Comparison of ENCODE assay signal across 14 cellular contexts in genomic region chr1:22754106-22754768, GRCh38. TPM values are rescaled to one million over a fixed set of nuclear protein-coding genes. Genes with fewer than 3 reads are reported as not detected.
DNase-seq lines count a peak whose midpoint lies in the region; ATAC-seq, FAIRE-seq and TF ChIP-seq lines count a peak whose summit lies in the region.
"Had no signal": no experiment of that assay in that cellular context is flagged by ENCODE, and none has a peak within 500 bp of the region (broad histone marks: within the 10 kb centered on the region; RNA-seq: fewer than 3 reads in every experiment).

No MANE protein-coding gene starts in this region.

- no peak overlapping the region for H3K4me3 Mint-ChIP-seq in naive thymus-derived CD4-positive, alpha-beta T cell
- H3K4me3 Mint-ChIP-seq: activated B cell treated with CpG ODN at 0.5 μM for 24 hours; activated T-helper 1 cell treated with anti-CD3 and anti-CD28 coated beads, Interleukin-12 subunit alpha, Interleukin-12 subunit beta, Interleukin-2, Interleukin-4 antibody, amounts not matched to agents 30 ng/mL and 10 ng/mL and 1 ng/mL, durations not matched to agents 14 hours and 24 hours and 36 hours had no signal

- FAIRE-seq in endothelial cell of umbilical vein (lab: Jason Lieb, UNC) (peak; percentile 93), HepG2 (lab: Jason Lieb, UNC) (no peak)

- no peaks in the 10 kb centered on the region for H4K20me1 ChIP-seq in endothelial cell of umbilical vein (replicated peaks; ENCODE audit: control insufficient read depth, extremely low read depth, insufficient read depth, low read length)
- no peaks in the 10 kb centered on the region for H4K20me1 ChIP-seq in HepG2 (ENCODE audit: insufficient read depth, low read length)

- H3K9me3 ChIP-seq in endothelial cell of umbilical vein (replicated peaks; ENCODE audit: control insufficient read depth, insufficient read depth, low read length) (no peaks in the 10 kb centered on the region), HepG2 (ENCODE audit: low read length) (no peaks in the 10 kb centered on the region)
- H3K9me3 ChIP-seq in naive thymus-derived CD4-positive, alpha-beta T cell (ENCODE audit: control insufficient read depth in 2 of 3, low read length in 3 of 3): no peaks in the 10 kb centered on the region

- TF ChIP-seq CTCF in endothelial cell of umbilical vein (IDR thresholded peaks at IDR 0.05; ENCODE audit: extremely low read depth in 1 of 2, insufficient read depth in 1 of 2, low read depth in 1 of 2, low read length in 2 of 2) (no peak), HepG2 (CRISPR knock-in tag; IDR thresholded peaks at IDR 0.05) (no peak)

- H3K79me2 ChIP-seq in endothelial cell of umbilical vein (ENCODE audit: control insufficient read depth, insufficient read depth, low read length) (peaks cover 66% of the 10 kb centered on the region), HepG2 (ENCODE audit: insufficient read depth, low read length) (no peaks in the 10 kb centered on the region)

- TF ChIP-seq POLR2A in endothelial cell of umbilical vein (IDR thresholded peaks at IDR 0.05; ENCODE audit: low read depth, low read length) (no peak), HepG2 (IDR thresholded peaks at IDR 0.05; ENCODE audit: insufficient read depth in 1 of 2, low read depth in 2 of 2, low read length in 2 of 2) (no peak)

- DNase-seq in A172 (ENCODE audit: low spot score) (peak; percentile 24), GM19238 (ENCODE audit: insufficient read length, low spot score) (peak; percentile 55), endothelial cell of umbilical vein (ENCODE audit: low read depth, low spot score) (peak; percentile 61), HepG2 (ENCODE audit: low spot score) (no peak), GF-D8 (lab: John Stamatoyannopoulos, UW) (no peak)
- no peak for DNase-seq in naive thymus-derived CD4-positive, alpha-beta T cell
- DNase-seq: activated B cell treated with CpG ODN at 0.5 μM for 24 hours, NCI-H526 treated with DMSO at 0.1 percent for 48 hours had no signal

- H3K27me3 Mint-ChIP-seq in naive thymus-derived CD4-positive, alpha-beta T cell: peaks cover 0 to 19% (median 4%) of the 10 kb centered on the region in 5 donors

- no peak overlapping the region for H3K4me3 ChIP-seq in endothelial cell of umbilical vein (replicated peaks in 1 of 3; ENCODE audit: insufficient read depth in 1 of 3, low read depth in 1 of 3, low read length in 3 of 3)
- H3K4me3 ChIP-seq in HepG2 (replicated peaks in 1 of 3; ENCODE audit: insufficient read depth in 1 of 3, low read depth in 2 of 3, low read length in 3 of 3): no peak overlapping the region
- H3K4me3 ChIP-seq in naive thymus-derived CD4-positive, alpha-beta T cell (ENCODE audit: low read length): no peak overlapping the region
- H3K4me3 ChIP-seq: cardiac muscle cell had no signal

- no peaks in the 10 kb centered on the region for H3K36me3 Mint-ChIP-seq in naive thymus-derived CD4-positive, alpha-beta T cell

- no peak overlapping the region for H3K27ac Mint-ChIP-seq in naive thymus-derived CD4-positive, alpha-beta T cell
- H3K27ac Mint-ChIP-seq: activated B cell treated with CpG ODN at 0.5 μM for 24 hours; activated T-helper 1 cell treated with anti-CD3 and anti-CD28 coated beads, Interleukin-12 subunit alpha, Interleukin-12 subunit beta, Interleukin-2, Interleukin-4 antibody, amounts not matched to agents 30 ng/mL and 10 ng/mL and 1 ng/mL, durations not matched to agents 14 hours and 24 hours and 36 hours had no signal

- no peaks in the 10 kb centered on the region for H3K9me1 ChIP-seq in endothelial cell of umbilical vein (replicated peaks; ENCODE audit: control insufficient read depth, extremely low read depth, insufficient read depth, low read length)

- H2AFZ ChIP-seq in endothelial cell of umbilical vein (ENCODE audit: low read depth, low read length) (no peak overlapping the region), HepG2 (ENCODE audit: low read length) (no peak overlapping the region)

- POLR2A ChIA-PET in endothelial cell of umbilical vein (lab: Charles Lee): no interaction called here
- POLR2A ChIA-PET in HepG2 (lab: Yijun Ruan, JAX): no interaction called here
- POLR2A ChIA-PET in naive thymus-derived CD4-positive, alpha-beta T cell (lab: Charles Lee): no interaction called here

- peaks cover 0 to 7% (median 0%) of the 10 kb centered on the region in 7 donors for H3K4me1 Mint-ChIP-seq in naive thymus-derived CD4-positive, alpha-beta T cell

- no peaks in the 10 kb centered on the region for H3K36me3 ChIP-seq in endothelial cell of umbilical vein (ENCODE audit: control insufficient read depth in 2 of 2, extremely low read depth in 1 of 2, insufficient read depth in 2 of 2, low read length in 2 of 2)
- H3K36me3 ChIP-seq in HepG2 (replicated peaks in 1 of 2; ENCODE audit: control insufficient read depth in 1 of 2, insufficient read depth in 2 of 2, low read length in 2 of 2): no peaks in the 10 kb centered on the region
- no peaks in the 10 kb centered on the region for H3K36me3 ChIP-seq in naive thymus-derived CD4-positive, alpha-beta T cell (ENCODE audit: control insufficient read depth in 2 of 3, insufficient read depth in 3 of 3, low read length in 3 of 3)
- H3K36me3 ChIP-seq: cardiac muscle cell had no signal

- TF ChIP-seq RAD21 in HepG2 (CRISPR knock-in tag; IDR thresholded peaks at IDR 0.05): no peak

- peak overlapping the region; percentile 35 for H3K9ac ChIP-seq in endothelial cell of umbilical vein (replicated peaks; ENCODE audit: extremely low read depth, insufficient read depth, low read length)
- no peak overlapping the region for H3K9ac ChIP-seq in HepG2 (ENCODE audit: insufficient read depth, low read depth, low read length)

- in situ Hi-C loops in HepG2 (cut with HindIII; ENCODE audit: extremely low pct_ligation_motif_present, low pct_unique_long_range_greater_than_20kb): no loop called here

- H3K4me1 ChIP-seq in endothelial cell of umbilical vein (ENCODE audit: control insufficient read depth, extremely low read depth, insufficient read depth, low read length): peaks cover 61% of the 10 kb centered on the region
- no peaks in the 10 kb centered on the region for H3K4me1 ChIP-seq in HepG2 (ENCODE audit: insufficient read depth, low read length)
- no peaks in the 10 kb centered on the region for H3K4me1 ChIP-seq in naive thymus-derived CD4-positive, alpha-beta T cell (ENCODE audit: control insufficient read depth in 2 of 2, insufficient read depth in 2 of 2, low read length in 2 of 2)

- peak; percentile 62 for ATAC-seq in HG03175 (IDR thresholded peaks at IDR 0.05; ENCODE audit: unreplicated experiment)
- ATAC-seq in HepG2: no peak
- ATAC-seq in naive thymus-derived CD4-positive, alpha-beta T cell: no peak
- ATAC-seq in HG03135 (IDR thresholded peaks at IDR 0.05; ENCODE audit: unreplicated experiment): no peak

- dilution Hi-C loops in endothelial cell of umbilical vein (cut with MboI; ENCODE audit: extremely low pct_ligation_motif_present, low sequenced_read_pairs): no loop called here

- BruUV-seq in endothelial cell of umbilical vein (replicated peaks; lab: Mats Ljungman, UMichigan) (no TSS peak), HepG2 (replicated peaks; lab: Mats Ljungman, UMichigan) (no TSS peak)

- CTCF ChIA-PET in endothelial cell of umbilical vein (lab: Charles Lee): interaction anchor here (1.2 to 3.6 kb wide), 4 partner anchors 12 to 108 kb away, joined by 3 to 21 read pairs (median 4); no protein-coding TSS in a partner anchor
- CTCF ChIA-PET in HepG2 (lab: Yijun Ruan, JAX; ENCODE audit: low intra/inter-chr PET ratio, low total read pairs): no interaction called here
- CTCF ChIA-PET in naive thymus-derived CD4-positive, alpha-beta T cell (lab: Charles Lee): no interaction called here

- no peaks in the 10 kb centered on the region for H3K9me3 Mint-ChIP-seq in naive thymus-derived CD4-positive, alpha-beta T cell
- H3K9me3 Mint-ChIP-seq: activated B cell treated with CpG ODN at 0.5 μM for 24 hours; activated T-helper 1 cell treated with anti-CD3 and anti-CD28 coated beads, Interleukin-12 subunit alpha, Interleukin-12 subunit beta, Interleukin-2, Interleukin-4 antibody, amounts not matched to agents 30 ng/mL and 10 ng/mL and 1 ng/mL, durations not matched to agents 14 hours and 24 hours and 36 hours had no signal

- intact Hi-C loops in endothelial cell of umbilical vein (cut with micrococcal nuclease): no loop called here
- intact Hi-C loops in HepG2 (cut with micrococcal nuclease; ENCODE audit: unreplicated experiment): no loop called here
- intact Hi-C loops in naive thymus-derived CD4-positive, alpha-beta T cell (cut with micrococcal nuclease): no loop called here

- H3K4me2 ChIP-seq in endothelial cell of umbilical vein (ENCODE audit: insufficient read depth, low read length) (peak overlapping the region; percentile 28), HepG2 (ENCODE audit: low read depth, low read length) (no peak overlapping the region)

- 11% methylated on average over 6 of the region's 10 CpGs for WGBS in HepG2 (ENCODE audit: low lambda C conversion rate)

- no peaks in the 10 kb centered on the region for H3K27me3 ChIP-seq in endothelial cell of umbilical vein (ENCODE audit: control insufficient read depth in 2 of 2, insufficient read depth in 2 of 2, low read length in 2 of 2)
- no peaks in the 10 kb centered on the region; a peak in 1 of 5 replicates for H3K27me3 ChIP-seq in HepG2 (ENCODE audit: control insufficient read depth in 1 of 2, insufficient read depth in 2 of 2, low read length in 2 of 2)
- no peaks in the 10 kb centered on the region for H3K27me3 ChIP-seq in naive thymus-derived CD4-positive, alpha-beta T cell (ENCODE audit: control insufficient read depth in 2 of 2, insufficient read depth in 2 of 2, low read length in 2 of 2)
- H3K27me3 ChIP-seq: cardiac muscle cell had no signal

- H3K27ac ChIP-seq in endothelial cell of umbilical vein (ENCODE audit: insufficient read depth, low read depth, low read length) (peak overlapping the region; percentile 88), HepG2 (ENCODE audit: extremely low read length, insufficient read depth, low read length) (no peak overlapping the region)
- H3K27ac ChIP-seq in naive thymus-derived CD4-positive, alpha-beta T cell (ENCODE audit: low read depth, low read length): no peak overlapping the region
- H3K27ac ChIP-seq: cardiac muscle cell, epithelial cell of prostate, HL-60 had no signal

- no peak for TF ChIP-seq EP300 in HepG2 (IDR thresholded peaks at IDR 0.05; ENCODE audit: low read depth in 2 of 2, low read length in 2 of 2)
- no peak for TF ChIP-seq EP300 in HepG2 (CRISPR knock-in tag; IDR thresholded peaks at IDR 0.05; ENCODE audit: borderline replicate concordance)

RNA-seq across cellular contexts. Expression of gene EPHB2, which starts 43.6 kb away (rescaled TPM):
- 29.6 and 39.3 TPM in 2 replicates for total RNA-seq in A172 (2014; rRNA removed; shearing (Covaris generic))
- total RNA-seq in endothelial cell of umbilical vein: 69.1 and 69.5 TPM in 2 replicates
- 46.0 and 50.8 TPM in 2 replicates for polyA plus RNA-seq in endothelial cell of umbilical vein
- polyA plus RNA-seq in endothelial cell of umbilical vein (2011; cell fraction: cytosol; rRNA removed): 38.3 and 38.5 TPM in 2 replicates
- polyA plus RNA-seq in endothelial cell of umbilical vein (2011; cell fraction: nucleus; rRNA removed): 26.6 and 28.8 TPM in 2 replicates
- 72.1 and 77.1 TPM in 2 replicates for polyA plus RNA-seq in endothelial cell of umbilical vein (2012)
- polyA minus RNA-seq in endothelial cell of umbilical vein: 78.6 and 80.2 TPM in 2 replicates
- polyA minus RNA-seq in endothelial cell of umbilical vein (2011; cell fraction: cytosol; rRNA and poly(A)+ RNA removed): 3.1 TPM
- 33.2 and 36.8 TPM in 2 replicates for polyA minus RNA-seq in endothelial cell of umbilical vein (2011; cell fraction: nucleus; rRNA and poly(A)+ RNA removed)
- 0.11 TPM in 1 of 2 replicates, not detected in the other for total RNA-seq in HepG2 (2016; rRNA removed; fragmentation: Illumina TruSeq; extraction: Trizol)
- not detected in 2 replicates for total RNA-seq in HepG2 (2016; cell fraction: cytosol; rRNA removed; fragmentation: Illumina TruSeq; extraction: Trizol; ENCODE audit: low read depth)
- not detected in 2 replicates for total RNA-seq in HepG2 (2016; cell fraction: insoluble cytoplasmic fraction; rRNA removed; fragmentation: Illumina TruSeq; extraction: Trizol)
- total RNA-seq in HepG2 (2016; cell fraction: membrane; rRNA removed; fragmentation: Illumina TruSeq; extraction: Trizol): 0.06 TPM in 1 of 2 replicates, not detected in the other
- total RNA-seq in HepG2 (2016; cell fraction: nucleus; rRNA removed; fragmentation: Illumina TruSeq; extraction: Trizol): not detected in 2 replicates
- polyA plus RNA-seq in HepG2 (2011; rRNA removed): 0.03 TPM in 2 replicates
- not detected in 2 replicates for polyA plus RNA-seq in HepG2 (2011; cell fraction: cytosol; rRNA removed)
- polyA plus RNA-seq in HepG2 (2011; cell fraction: nucleus; rRNA removed): 0.03 TPM in 1 of 2 replicates, not detected in the other
- not detected in 2 replicates for polyA plus RNA-seq in HepG2 (2012)
- not detected in 2 replicates for polyA plus RNA-seq in HepG2 (2016; cell fraction: cytosol; fragmentation: Illumina TruSeq; extraction: Trizol; ENCODE audit: low read depth)
- polyA plus RNA-seq in HepG2 (2016; cell fraction: insoluble cytoplasmic fraction; fragmentation: Illumina TruSeq; extraction: Trizol; ENCODE audit: low read depth): not detected in 2 replicates
- polyA plus RNA-seq in HepG2 (2016; cell fraction: membrane; fragmentation: Illumina TruSeq; extraction: Trizol; ENCODE audit: low read depth): not detected in 2 replicates
- not detected in 2 replicates for polyA plus RNA-seq in HepG2 (2016; cell fraction: nucleus; fragmentation: Illumina TruSeq; extraction: Trizol; ENCODE audit: insufficient read depth, low read depth)
- 0.78 and 4.6 TPM in 2 replicates for polyA minus RNA-seq in HepG2 (2011; rRNA and poly(A)+ RNA removed; ENCODE audit: low replicate concordance)
- polyA minus RNA-seq in HepG2 (2011; cell fraction: cytosol; rRNA and poly(A)+ RNA removed): not detected in 2 replicates
- polyA minus RNA-seq in HepG2 (2011; cell fraction: nucleus; rRNA and poly(A)+ RNA removed): not detected in 2 replicates
- 1 to 10 TPM in 1 of 5 experiments, under 1 TPM in 3, not detected in 1; 0.27 to 2.2 (median 0.49) TPM for total RNA-seq in naive thymus-derived CD4-positive, alpha-beta T cell
- polyA plus RNA-seq in naive thymus-derived CD4-positive, alpha-beta T cell: not detected
- total RNA-seq: activated T-helper 1 cell treated with anti-CD3 and anti-CD28 coated beads, Interleukin-12 subunit alpha, Interleukin-12 subunit beta, Interleukin-2, Interleukin-4 antibody, amounts not matched to agents 30 ng/mL and 10 ng/mL and 1 ng/mL, durations not matched to agents 14 hours and 24 hours and 36 hours had no signal

Comparison
In these comparisons a context has a peak if more than half of its experiments do, and no peak if none do; other contexts are left out.
1. DNase-seq: peak in A172 (single experiment), GM19238 (single experiment) and endothelial cell of umbilical vein (single experiment); none in HepG2 (single experiment), GF-D8 (single experiment) and naive thymus-derived CD4-positive, alpha-beta T cell (0 of 9).